In the genomic region with DNA sequence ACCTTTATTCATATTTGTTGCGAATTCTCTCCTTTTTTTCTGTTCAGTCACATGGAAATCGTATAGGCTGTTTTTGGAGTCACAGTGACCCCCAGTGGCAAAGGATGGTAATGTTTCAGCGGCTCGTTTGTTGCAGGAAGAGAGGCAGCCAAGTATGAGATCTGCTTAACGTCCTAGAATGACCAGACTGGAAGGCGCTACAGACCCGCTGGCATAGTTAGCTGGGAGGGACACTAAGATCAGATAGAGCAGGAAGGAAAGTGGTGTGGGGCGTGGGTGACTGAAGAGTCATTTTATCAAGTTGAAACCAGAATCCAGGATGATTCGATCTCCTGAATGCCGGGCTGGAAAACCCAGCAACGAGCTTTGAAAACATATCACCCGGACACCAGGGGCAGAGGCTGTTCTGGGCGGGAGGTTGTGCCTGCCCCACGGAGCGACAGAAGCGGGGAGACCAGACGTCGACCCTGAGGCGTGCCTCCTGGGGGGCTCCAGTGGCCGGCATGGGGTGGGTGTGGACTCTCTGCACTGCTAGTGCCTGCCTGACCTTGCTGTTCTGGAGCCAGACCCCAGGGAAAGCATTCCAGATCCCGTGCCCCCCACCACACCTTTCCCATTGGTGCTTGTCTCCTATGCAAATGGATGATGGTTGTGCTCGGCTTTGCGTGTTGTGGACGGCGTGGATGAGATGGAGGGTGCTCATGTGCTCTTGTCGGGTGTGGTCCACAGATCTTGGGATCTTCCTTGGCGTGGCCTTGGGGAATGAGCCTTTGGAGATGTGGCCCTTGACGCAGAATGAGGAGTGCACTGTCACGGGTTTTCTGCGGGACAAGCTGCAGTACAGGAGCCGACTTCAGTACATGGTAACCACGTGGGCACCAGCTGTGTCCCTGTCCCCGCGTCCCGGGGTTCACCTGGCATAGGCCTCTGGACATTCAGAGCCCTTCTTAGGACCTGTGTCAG, we compare ENCODE assay signal across 8 cellular contexts. TPM values are rescaled to one million over a fixed set of nuclear protein-coding genes. Genes with fewer than 3 reads are reported as not detected.
DNase-seq lines count a peak whose midpoint lies in the region; ATAC-seq, FAIRE-seq and TF ChIP-seq lines count a peak whose summit lies in the region.

No MANE protein-coding gene starts in this region.

- peak overlapping the region in 1 of 2 experiments; percentile 87; a peak in 2 of 4 replicates for H4K8ac ChIP-seq in IMR-90 (ENCODE audit: low read depth in 2 of 2, low read length in 2 of 2)

- H3K27me3 Mint-ChIP-seq in activated T-cell treated with anti-CD3 and anti-CD28 coated beads, Interleukin-2, amount 50 U/mL, for 4 hours (ENCODE audit: low read depth) = no peaks in the 10 kb centered on the region
- H3K27me3 Mint-ChIP-seq in naive thymus-derived CD8-positive, alpha-beta T cell = peaks cover 0 to 2% (median 0%) of the 10 kb centered on the region in 5 donors

- peaks cover 4% of the 10 kb centered on the region for H3K4me1 Mint-ChIP-seq in activated T-cell treated with anti-CD3 and anti-CD28 coated beads, Interleukin-2, amount 50 U/mL, for 4 hours (ENCODE audit: low read depth)
- peaks cover 2 to 6% (median 3%) of the 10 kb centered on the region in 4 donors for H3K4me1 Mint-ChIP-seq in naive thymus-derived CD8-positive, alpha-beta T cell
- peaks cover 6% of the 10 kb centered on the region for H3K4me1 Mint-ChIP-seq in stimulated activated effector memory CD8-positive, alpha-beta T cell treated with anti-CD3 and anti-CD28 coated beads, Interleukin-12 subunit alpha, Interleukin-12 subunit beta, amount 100 ng/mL, for 72 hours

- TF ChIP-seq CTCF in IMR-90 (conservative IDR thresholded peaks at IDR 0.05; ENCODE audit: low read depth, low read length) = peak; percentile 97
- TF ChIP-seq CTCF in Panc1 (IDR thresholded peaks at IDR 0.05) = peak; percentile 83

- in situ Hi-C loops in IMR-90 (cut with MboI; ENCODE audit: low sequenced_read_pairs) = loop anchor here (5.0 kb wide), 2 partner anchors 82 to 122 kb away; no protein-coding TSS in a partner anchor
- in situ Hi-C loops in Panc1 (cut with HindIII; ENCODE audit: low pct_unique_long_range_greater_than_20kb, low sequenced_read_pairs) = no loop called here

- peak overlapping the region; percentile 79; the same call in 1 of the 2 replicates for H2BK20ac ChIP-seq in IMR-90 (ENCODE audit: low read depth, low read length)

- ATAC-seq in IMR-90 (ENCODE audit: low read depth) (peak; percentile 88), Panc1 (peak; percentile 85), HG03439 (IDR thresholded peaks at IDR 0.05; ENCODE audit: unreplicated experiment) (no peak)
- peak; percentile 75 to 77 for ATAC-seq in activated T-cell treated with anti-CD3 and anti-CD28 coated beads, Interleukin-2, amount 50 U/mL, for 4 hours
- ATAC-seq in naive thymus-derived CD8-positive, alpha-beta T cell = peak; percentile 71 to 92
- peak; percentile 66 for ATAC-seq in stimulated activated effector memory CD8-positive, alpha-beta T cell treated with anti-CD3 and anti-CD28 coated beads, Interleukin-12 subunit alpha, Interleukin-12 subunit beta, amount 100 ng/mL, for 72 hours

- BruUV-seq in IMR-90 (replicated peaks; lab: Mats Ljungman, UMichigan) (no TSS peak), Panc1 (replicated peaks; lab: Mats Ljungman, UMichigan) (no TSS peak)

- peak overlapping the region; percentile 24 for H3K4me3 Mint-ChIP-seq in activated T-cell treated with anti-CD3 and anti-CD28 coated beads, Interleukin-2, amount 50 U/mL, for 4 hours
- H3K4me3 Mint-ChIP-seq in naive thymus-derived CD8-positive, alpha-beta T cell = peak overlapping the region; percentile 9 to 73 (median 54)
- H3K4me3 Mint-ChIP-seq in stimulated activated effector memory CD8-positive, alpha-beta T cell treated with anti-CD3 and anti-CD28 coated beads, Interleukin-12 subunit alpha, Interleukin-12 subunit beta, amount 100 ng/mL, for 72 hours = peak overlapping the region; percentile 20

- H3K23ac ChIP-seq in IMR-90 (ENCODE audit: low read depth, low read length) = peak overlapping the region; percentile 72; the same call in 1 of the 2 replicates

- DNase-seq in IMR-90 (peak; percentile 78), Panc1 (ENCODE audit: low read depth, low spot score) (peak; percentile 54), fibroblast of gingiva (ENCODE audit: low read depth) (peak; percentile 75)
- peak; percentile 73 for DNase-seq in activated T-cell treated with anti-CD3 and anti-CD28 coated beads, Interleukin-2, amount 50 U/mL, for 4 hours
- DNase-seq in naive thymus-derived CD8-positive, alpha-beta T cell = peak; percentile 51 to 87 (median 76)
- peak; percentile 72 to 92 for DNase-seq in stimulated activated effector memory CD8-positive, alpha-beta T cell treated with anti-CD3 and anti-CD28 coated beads, Interleukin-12 subunit alpha, Interleukin-12 subunit beta, amount 100 ng/mL, for 72 hours (ENCODE audit: low spot score in 2 of 2)

- no peaks in the 10 kb centered on the region; the same call in 1 of the 2 replicates for H3K9me1 ChIP-seq in IMR-90 (ENCODE audit: insufficient read depth, low read length)

- peak overlapping the region; percentile 94 for H2AFZ ChIP-seq in IMR-90 (replicated peaks; ENCODE audit: low read length, poor library complexity)

- peak overlapping the region in 7 of 10 donors; percentile 0 to 84 (median 72) for H3K27ac Mint-ChIP-seq in naive thymus-derived CD8-positive, alpha-beta T cell
- H3K27ac Mint-ChIP-seq in stimulated activated effector memory CD8-positive, alpha-beta T cell treated with anti-CD3 and anti-CD28 coated beads, Interleukin-12 subunit alpha, Interleukin-12 subunit beta, amount 100 ng/mL, for 72 hours = peak overlapping the region; percentile 20

- H3K4me2 ChIP-seq in IMR-90 (ENCODE audit: low read depth, low read length) = peak overlapping the region; percentile 91

- H2AK9ac ChIP-seq in IMR-90 (replicated peaks; ENCODE audit: low read depth, low read length, poor library complexity) = peak overlapping the region; percentile 89

- H3K9me3 ChIP-seq in IMR-90 (ENCODE audit: control insufficient read depth, insufficient read depth, low read length) = no peaks in the 10 kb centered on the region
- H3K9me3 ChIP-seq in Panc1 (ENCODE audit: control insufficient read depth, insufficient read depth, low read depth, low read length) = no peaks in the 10 kb centered on the region

- peak overlapping the region; percentile 6; the same call in 1 of the 3 replicates for H2BK15ac ChIP-seq in IMR-90 (ENCODE audit: low read depth, low read length)

- H3K9me3 Mint-ChIP-seq in activated T-cell treated with anti-CD3 and anti-CD28 coated beads, Interleukin-2, amount 50 U/mL, for 4 hours = no peaks in the 10 kb centered on the region
- H3K9me3 Mint-ChIP-seq in naive thymus-derived CD8-positive, alpha-beta T cell = no peaks in the 10 kb centered on the region
- H3K9me3 Mint-ChIP-seq in stimulated activated effector memory CD8-positive, alpha-beta T cell treated with anti-CD3 and anti-CD28 coated beads, Interleukin-12 subunit alpha, Interleukin-12 subunit beta, amount 100 ng/mL, for 72 hours = no peaks in the 10 kb centered on the region

- no peaks in the 10 kb centered on the region for H4K20me1 ChIP-seq in IMR-90 (ENCODE audit: insufficient read depth, low read length)

- peaks cover 3% of the 10 kb centered on the region for H3K4me1 ChIP-seq in IMR-90 (ENCODE audit: control insufficient read depth, insufficient read depth, low read length)
- no peaks in the 10 kb centered on the region for H3K4me1 ChIP-seq in Panc1 (ENCODE audit: control insufficient read depth, insufficient read depth, low read length)

- no peak overlapping the region for H4K91ac ChIP-seq in IMR-90 (ENCODE audit: insufficient read depth, low read depth, low read length)

- intact Hi-C loops in IMR-90 (cut with micrococcal nuclease) = loop anchor here (1.0 to 5.0 kb wide), 5 partner anchors 82 to 285 kb away; no protein-coding TSS in a partner anchor
- intact Hi-C loops in Panc1 (cut with micrococcal nuclease; ENCODE audit: unreplicated experiment) = loop anchor here (10.0 kb wide), 1 partner anchor 79 kb away; no protein-coding TSS in a partner anchor

- dilution Hi-C loops in IMR-90 (cut with HindIII; ENCODE audit: low sequenced_read_pairs, unreplicated experiment) = no loop called here

- H3K36me3 Mint-ChIP-seq in activated T-cell treated with anti-CD3 and anti-CD28 coated beads, Interleukin-2, amount 50 U/mL, for 4 hours (ENCODE audit: insufficient read depth) = no peaks in the 10 kb centered on the region
- H3K36me3 Mint-ChIP-seq in naive thymus-derived CD8-positive, alpha-beta T cell = no peaks in the 10 kb centered on the region
- H3K36me3 Mint-ChIP-seq in stimulated activated effector memory CD8-positive, alpha-beta T cell treated with anti-CD3 and anti-CD28 coated beads, Interleukin-12 subunit alpha, Interleukin-12 subunit beta, amount 100 ng/mL, for 72 hours = no peaks in the 10 kb centered on the region

- peak overlapping the region; percentile 89; the same call in 1 of the 2 replicates for H3K14ac ChIP-seq in IMR-90 (replicated peaks; ENCODE audit: low read depth, low read length)

- H3K4me3 ChIP-seq in IMR-90 (ENCODE audit: insufficient read depth, low read depth, low read length) (peak overlapping the region; percentile 16; the same call in 1 of the 2 replicates), Panc1 (ENCODE audit: low read depth in 2 of 2, low read length in 2 of 2) (peak overlapping the region in 1 of 2 experiments; percentile 40; a peak in 2 of 4 replicates)

- POLR2A ChIA-PET in IMR-90 (lab: Charles Lee; ENCODE audit: unreplicated experiment) = interaction anchor here (0.7 kb wide), 1 partner anchor 120 kb away, joined by 3 read pairs; no protein-coding TSS in a partner anchor
- POLR2A ChIA-PET in Panc1 (lab: Charles Lee) = no interaction called here
- POLR2A ChIA-PET in naive thymus-derived CD8-positive, alpha-beta T cell (lab: Charles Lee) = no interaction called here

- H3K9ac ChIP-seq in IMR-90 (ENCODE audit: low read depth, low read length) = peak overlapping the region; percentile 54

- no peak overlapping the region for H2BK5ac ChIP-seq in IMR-90 (ENCODE audit: low read depth, low read length, poor library complexity, severe bottlenecking)

- 56% methylated on average over 23 of the region's 35 CpGs; no CpG with 5 or more reads in 1 of the 2 experiments for WGBS in IMR-90 (ENCODE audit: extremely low coverage in 2 of 2, insufficient read length in 1 of 2), 2 experiments

- H2AK5ac ChIP-seq in IMR-90 (ENCODE audit: low read depth, low read length) = peak overlapping the region; percentile 82

- H3K56ac ChIP-seq in IMR-90 (ENCODE audit: extremely low read depth, insufficient read depth, low read length) = no peak overlapping the region

- H2BK120ac ChIP-seq in IMR-90 (ENCODE audit: low read depth, low read length) = peak overlapping the region; percentile 81

- peak overlapping the region; percentile 50; the same call in 1 of the 2 replicates for H3K4ac ChIP-seq in IMR-90 (ENCODE audit: low read depth, low read length)

- H3K27ac ChIP-seq in IMR-90 (ENCODE audit: insufficient read depth, low read length) = no peak overlapping the region
- H3K27ac ChIP-seq in Panc1 (ENCODE audit: low read length) = peak overlapping the region; percentile 8; the same call in 1 of the 2 replicates

- TF ChIP-seq POLR2A in IMR-90 (IDR thresholded peaks at IDR 0.05; ENCODE audit: low read depth, low read length) = no peak

- no peaks in the 10 kb centered on the region for H3K79me1 ChIP-seq in IMR-90 (ENCODE audit: low read depth in 1 of 2, low read length in 2 of 2)

- CTCF ChIA-PET in IMR-90 (lab: Yijun Ruan, JAX) (interaction anchor here (0.5 to 1.8 kb wide), 10 partner anchors 16 to 331 kb away, joined by 3 to 9 read pairs (median 4); no protein-coding TSS in a partner anchor), Panc1 (lab: Charles Lee) (interaction anchor here (0.6 to 1.2 kb wide), 4 partner anchors 16 to 672 kb away, joined by 4 to 14 read pairs (median 5); no protein-coding TSS in a partner anchor)

- peak overlapping the region; percentile 51; the same call in 1 of the 2 replicates for H3K18ac ChIP-seq in IMR-90 (ENCODE audit: low read depth, low read length)

- peak; percentile 98 for TF ChIP-seq RAD21 in IMR-90 (IDR thresholded peaks at IDR 0.05; ENCODE audit: low read length)

- no peaks in the 10 kb centered on the region for H3K27me3 ChIP-seq in IMR-90 (ENCODE audit: control insufficient read depth, insufficient read depth, low read length)
- no peaks in the 10 kb centered on the region for H3K27me3 ChIP-seq in Panc1 (ENCODE audit: control insufficient read depth, insufficient read depth, low read length)

- FAIRE-seq in G401.6 (lab: Jason Lieb, UNC) = peak; percentile 98

- no peaks in the 10 kb centered on the region for H3K36me3 ChIP-seq in IMR-90 (ENCODE audit: control insufficient read depth, insufficient read depth, low read length)
- no peaks in the 10 kb centered on the region for H3K36me3 ChIP-seq in Panc1 (ENCODE audit: control insufficient read depth, insufficient read depth, low read length)

- peak overlapping the region; percentile 31; the same call in 1 of the 2 replicates for H4K5ac ChIP-seq in IMR-90 (ENCODE audit: low read depth, low read length)

RNA-seq across cellular contexts. Expression of gene IL34, which starts 7.7 kb away (rescaled TPM):
- 1.1 and 1.3 TPM in 2 replicates for total RNA-seq in IMR-90 (2012; rRNA removed)
- 2.0 and 2.5 TPM in 2 replicates for polyA plus RNA-seq in IMR-90 (2012; rRNA removed)
- polyA plus RNA-seq in IMR-90 (2012; cell fraction: cytosol; rRNA removed) = 2.1 and 4.5 TPM in 2 replicates
- polyA plus RNA-seq in IMR-90 (2012; cell fraction: nucleus; rRNA removed; ENCODE audit: low replicate concordance) = 2.3 and 2.9 TPM in 2 replicates
- 5.8 TPM for total RNA-seq in Panc1 (2021; ENCODE audit: unreplicated experiment)
- 7.1 TPM for polyA plus RNA-seq in Panc1 (2012; ENCODE audit: insufficient read length)
- total RNA-seq in activated T-cell treated with anti-CD3 and anti-CD28 coated beads, Interleukin-2, amount 50 U/mL, for 4 hours = under 1 TPM; 0.13 to 0.24 (median 0.13) TPM
- under 1 TPM in 1 of 2 experiments, not detected in 1; 0.36 TPM for total RNA-seq in naive thymus-derived CD8-positive, alpha-beta T cell
- not detected for polyA plus RNA-seq in naive thymus-derived CD8-positive, alpha-beta T cell

RNA-seq across cellular contexts. Expression of gene MTSS2, which starts 31.8 kb away (rescaled TPM):
- total RNA-seq in IMR-90 (2012; rRNA removed) (8.9 and 9.1 TPM in 2 replicates), Panc1 (2021; ENCODE audit: unreplicated experiment) (55.7 TPM)
- 86.2 and 108 TPM in 2 replicates for polyA plus RNA-seq in IMR-90 (2012; rRNA removed)
- polyA plus RNA-seq in IMR-90 (2012; cell fraction: cytosol; rRNA removed) = 69.9 and 88.4 TPM in 2 replicates
- 148 and 251 TPM in 2 replicates for polyA plus RNA-seq in IMR-90 (2012; cell fraction: nucleus; rRNA removed; ENCODE audit: low replicate concordance)
- polyA plus RNA-seq in Panc1 (2012; ENCODE audit: insufficient read length) = 61.5 TPM
- 1 to 10 TPM; 1.9 to 7.3 (median 4.3) TPM for total RNA-seq in activated T-cell treated with anti-CD3 and anti-CD28 coated beads, Interleukin-2, amount 50 U/mL, for 4 hours
- 10 to 100 TPM; 23.3 to 26.8 TPM for total RNA-seq in naive thymus-derived CD8-positive, alpha-beta T cell
- under 1 TPM in 1 of 3 donors, not detected in 2; 0.28 TPM for polyA plus RNA-seq in naive thymus-derived CD8-positive, alpha-beta T cell
